ENCODE assay signal across 21 cellular contexts in the genomic region with DNA sequence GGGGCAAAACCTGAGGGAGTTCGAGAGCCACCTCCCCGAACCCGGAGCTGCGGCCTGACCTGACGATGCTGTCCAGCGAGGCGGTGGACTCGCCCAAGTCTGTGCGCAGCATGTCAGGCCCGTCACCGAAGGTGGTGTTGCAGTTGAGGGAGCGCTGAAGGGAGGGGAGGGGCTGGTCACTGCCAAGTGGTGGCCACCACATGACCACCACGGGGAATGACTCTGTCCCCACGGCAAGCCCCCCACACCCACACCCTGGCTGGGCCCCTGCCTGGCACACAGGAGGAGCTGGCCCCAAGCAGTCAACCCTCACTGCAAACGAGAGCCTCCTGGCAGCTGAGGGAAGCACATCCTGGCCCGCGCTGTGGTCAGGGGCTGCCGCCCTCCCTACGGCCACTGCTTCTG. TPM values are rescaled to one million over a fixed set of nuclear protein-coding genes. Genes with fewer than 3 reads are reported as not detected.
A peak's percentile ranks its signal among the peaks of the same experiment; 100 is the strongest.
DNase-seq lines count a peak whose midpoint lies in the region; ATAC-seq, FAIRE-seq and TF ChIP-seq lines count a peak whose summit lies in the region.
"Had no signal": no experiment of that assay in that cellular context is flagged by ENCODE, and none has a peak within 500 bp of the region (broad histone marks: within the 10 kb centered on the region; RNA-seq: fewer than 3 reads in every experiment).

No MANE protein-coding gene starts in this region.

- BruUV-seq in HepG2 (replicated peaks; lab: Mats Ljungman, UMichigan): no TSS peak

- H3K9me3 Mint-ChIP-seq in CD8-positive, alpha-beta T cell: no peaks in the 10 kb centered on the region
- H3K9me3 Mint-ChIP-seq: H9, IgD-negative memory B cell had no signal

- no peak for TF ChIP-seq EP300 in HepG2 (IDR thresholded peaks at IDR 0.05; ENCODE audit: low read depth in 2 of 2, low read length in 2 of 2)
- no peak for TF ChIP-seq EP300 in HepG2 (CRISPR knock-in tag; IDR thresholded peaks at IDR 0.05; ENCODE audit: borderline replicate concordance)

- no peak overlapping the region for H3K27ac Mint-ChIP-seq in CD8-positive, alpha-beta T cell
- H3K27ac Mint-ChIP-seq: H9 had no signal

- intact Hi-C loops in Right ventricle myocardium inferior (cut with DNase I) (loop anchor here (2.0 kb wide), 1 partner anchor 176 kb away; no protein-coding TSS in a partner anchor), heart right ventricle (cut with DNase I) (loop anchor here in 8 of 10 donors (2.0 to 5.0 kb wide), 3 partner anchors 174 to 176 kb away; no protein-coding TSS in a partner anchor), HepG2 (cut with micrococcal nuclease; ENCODE audit: unreplicated experiment) (no loop called here)
- intact Hi-C loops in CD8-positive, alpha-beta T cell (cut with DNase I, micrococcal nuclease): no loop called here

- no peaks in the 10 kb centered on the region for H3K79me2 ChIP-seq in OCI-LY3 (ENCODE audit: low read length)
- H3K79me2 ChIP-seq in HepG2 (ENCODE audit: insufficient read depth, low read length): no peaks in the 10 kb centered on the region

- ATAC-seq in Right ventricle myocardium inferior (no peak), heart right ventricle (no peak), HepG2 (no peak), HG03045 (IDR thresholded peaks at IDR 0.05; ENCODE audit: unreplicated experiment) (no peak)
- ATAC-seq in CD8-positive, alpha-beta T cell: no peak

- H3K27ac ChIP-seq in heart right ventricle (no peak overlapping the region), OCI-LY3 (ENCODE audit: low read length) (no peak overlapping the region), HepG2 (ENCODE audit: extremely low read length, insufficient read depth, low read length) (no peak overlapping the region)
- no peak overlapping the region for H3K27ac ChIP-seq in CD8-positive, alpha-beta T cell (ENCODE audit: low read depth, low read length)
- H3K27ac ChIP-seq: C4-2B, SJCRH30 had no signal

- H3K4me1 ChIP-seq in heart right ventricle (no peaks in the 10 kb centered on the region), OCI-LY3 (ENCODE audit: low read length) (peaks cover 33% of the 10 kb centered on the region), HepG2 (ENCODE audit: insufficient read depth, low read length) (peaks cover 50% of the 10 kb centered on the region)
- peaks cover 26% of the 10 kb centered on the region for H3K4me1 ChIP-seq in CD8-positive, alpha-beta T cell (ENCODE audit: insufficient read depth, low read length)
- H3K4me1 ChIP-seq: SJCRH30 had no signal

- H2AFZ ChIP-seq in OCI-LY3 (ENCODE audit: low read depth, low read length) (no peak overlapping the region), HepG2 (ENCODE audit: low read length) (no peak overlapping the region)

- no peak for TF ChIP-seq POLR2A in HepG2 (IDR thresholded peaks at IDR 0.05; ENCODE audit: insufficient read depth in 1 of 2, low read depth in 2 of 2, low read length in 2 of 2)

- H3K27me3 ChIP-seq in heart right ventricle (peaks cover 0 to 20% (median 6%) of the 10 kb centered on the region in 7 donors), OCI-LY3 (ENCODE audit: low read depth, low read length) (peaks cover 17% of the 10 kb centered on the region; the same call in 1 of the 2 replicates), HepG2 (ENCODE audit: control insufficient read depth in 1 of 2, insufficient read depth in 2 of 2, low read length in 2 of 2) (no peaks in the 10 kb centered on the region)
- H3K27me3 ChIP-seq in CD8-positive, alpha-beta T cell (ENCODE audit: insufficient read depth, low read length): no peaks in the 10 kb centered on the region
- H3K27me3 ChIP-seq: MG63 had no signal

- POLR2A ChIA-PET in CD8-positive, alpha-beta T cell (lab: Charles Lee): no interaction called here
- POLR2A ChIA-PET in HepG2 (lab: Yijun Ruan, JAX): no interaction called here

- H4K20me1 ChIP-seq in OCI-LY3 (ENCODE audit: insufficient read depth, low read length): no peaks in the 10 kb centered on the region
- no peaks in the 10 kb centered on the region for H4K20me1 ChIP-seq in HepG2 (ENCODE audit: insufficient read depth, low read length)

- H3K4me1 Mint-ChIP-seq in CD8-positive, alpha-beta T cell (ENCODE audit: low read depth): peaks cover 22% of the 10 kb centered on the region

- DNase-seq in Right ventricle myocardium inferior (ENCODE audit: missing footprints) (peak; percentile 32), heart right ventricle (no peak), HepG2 (ENCODE audit: low spot score) (no peak), RCC 7860 (ENCODE audit: low spot score) (no peak), NCI-H2107 treated with DMSO at 0.1 percent for 48 hours (lab: John Stamatoyannopoulos, UW; ENCODE audit: unreplicated experiment) (no peak)
- DNase-seq in CD8-positive, alpha-beta T cell: no peak
- DNase-seq: GDM1; H9; Kasumi-1; MG63; NCI-H1092 treated with DMSO at 0.1 percent for 48 hours; NCI-H2029 treated with DMSO at 0.1 percent for 48 hours; NCI-H2171 treated with DMSO at 0.1 percent for 48 hours; NCI-H446 treated with DMSO at 0.1 percent for 48 hours; NK-92 treated with Interleukin-12 subunit alpha and Interleukin-12 subunit beta, amount 100 ng/mL, for 24 hours; SJCRH30 had no signal

- no peak overlapping the region for H3K4me3 ChIP-seq in heart right ventricle
- H3K4me3 ChIP-seq in CD8-positive, alpha-beta T cell (ENCODE audit: low read depth, low read length): no peak overlapping the region
- peak overlapping the region; percentile 76 for H3K4me3 ChIP-seq in OCI-LY3 (ENCODE audit: low read length)
- no peak overlapping the region for H3K4me3 ChIP-seq in HepG2 (replicated peaks in 1 of 3; ENCODE audit: insufficient read depth in 1 of 3, low read depth in 2 of 3, low read length in 3 of 3)
- H3K4me3 ChIP-seq: MG63, SJCRH30 had no signal

- H3K4me2 ChIP-seq in OCI-LY3 (ENCODE audit: low read length) (peak overlapping the region; percentile 86), HepG2 (ENCODE audit: low read depth, low read length) (no peak overlapping the region)

- H3K27me3 Mint-ChIP-seq in CD8-positive, alpha-beta T cell (ENCODE audit: low read depth): peaks cover 4% of the 10 kb centered on the region
- H3K27me3 Mint-ChIP-seq: IgD-negative memory B cell had no signal

- CTCF ChIA-PET in CD8-positive, alpha-beta T cell (lab: Charles Lee): interaction anchor here (1.0 to 2.5 kb wide), 4 partner anchors 22 to 437 kb away, joined by 3 to 57 read pairs (median 4); no protein-coding TSS in a partner anchor
- CTCF ChIA-PET in HepG2 (lab: Yijun Ruan, JAX; ENCODE audit: low intra/inter-chr PET ratio, low total read pairs): interaction anchor here (2.3 to 3.0 kb wide), 2 partner anchors 24 to 176 kb away, joined by 15 to 48 read pairs; no protein-coding TSS in a partner anchor

- H3K9me3 ChIP-seq in heart right ventricle (no peaks in the 10 kb centered on the region), OCI-LY3 (ENCODE audit: insufficient read depth, low read length) (no peaks in the 10 kb centered on the region), HepG2 (ENCODE audit: low read length) (no peaks in the 10 kb centered on the region)
- H3K9me3 ChIP-seq in CD8-positive, alpha-beta T cell (ENCODE audit: low read length): no peaks in the 10 kb centered on the region
- H3K9me3 ChIP-seq: MG63, SJCRH30 had no signal

- no peak for TF ChIP-seq RAD21 in HepG2 (CRISPR knock-in tag; IDR thresholded peaks at IDR 0.05)

- H3K36me3 ChIP-seq in heart right ventricle (no peaks in the 10 kb centered on the region), OCI-LY3 (replicated peaks; ENCODE audit: low read depth, low read length) (no peaks in the 10 kb centered on the region), HepG2 (replicated peaks in 1 of 2; ENCODE audit: control insufficient read depth in 1 of 2, insufficient read depth in 2 of 2, low read length in 2 of 2) (no peaks in the 10 kb centered on the region)
- no peaks in the 10 kb centered on the region for H3K36me3 ChIP-seq in CD8-positive, alpha-beta T cell (ENCODE audit: insufficient read depth, low read length)
- H3K36me3 ChIP-seq: MG63, SJCRH30 had no signal

- in situ Hi-C loops in HepG2 (cut with HindIII; ENCODE audit: extremely low pct_ligation_motif_present, low pct_unique_long_range_greater_than_20kb): loop anchor here (5.0 kb wide), 2 partner anchors 76 to 171 kb away; a partner anchor contains a TSS

- H3K9ac ChIP-seq in OCI-LY3 (ENCODE audit: low read length): peak overlapping the region; percentile 30; the same call in 1 of the 2 replicates
- no peak overlapping the region for H3K9ac ChIP-seq in HepG2 (ENCODE audit: insufficient read depth, low read depth, low read length)

- H3K4me3 Mint-ChIP-seq in CD8-positive, alpha-beta T cell: peak overlapping the region; percentile 58
- H3K4me3 Mint-ChIP-seq: H9 had no signal

- H3K36me3 Mint-ChIP-seq in CD8-positive, alpha-beta T cell: no peaks in the 10 kb centered on the region

- no peak for TF ChIP-seq CTCF in heart right ventricle (IDR thresholded peaks at IDR 0.05)
- no peak for TF ChIP-seq CTCF in CD8-positive, alpha-beta T cell (IDR thresholded peaks at IDR 0.05)
- TF ChIP-seq CTCF in OCI-LY3 (IDR thresholded peaks at IDR 0.05; ENCODE audit: low read depth, low read length): no peak
- TF ChIP-seq CTCF in HepG2 (CRISPR knock-in tag; IDR thresholded peaks at IDR 0.05): no peak

- FAIRE-seq in HepG2 (lab: Jason Lieb, UNC) (no peak), RCC 7860 (lab: Jason Lieb, UNC) (no peak)
- FAIRE-seq: HTR-8/SVneo had no signal

- WGBS in heart right ventricle, 2 donors: 71 to 85% methylated on average over 19 of the region's 19 CpGs
- WGBS in HepG2 (ENCODE audit: low lambda C conversion rate): 99% methylated on average over 11 of the region's 19 CpGs

RNA-seq across cellular contexts. Expression of a gene that starts 30.8 kb away (rescaled TPM):
- total RNA-seq in Right ventricle myocardium inferior (42.2 TPM), heart right ventricle (10 to 100 TPM; 22.1 to 54.1 (median 26.5) TPM), HepG2 (2016; rRNA removed; fragmentation: Illumina TruSeq; extraction: Trizol) (47.7 and 50.2 TPM in 2 replicates)
- polyA plus RNA-seq in heart right ventricle (10 to 100 TPM; 44.0 to 80.5 TPM), HepG2 (2011; rRNA removed) (31.0 and 32.1 TPM in 2 replicates)
- 10 to 100 TPM; 51.0 to 56.3 TPM for total RNA-seq in CD8-positive, alpha-beta T cell
- 18.2 and 23.3 TPM in 2 replicates for total RNA-seq in HepG2 (2016; cell fraction: cytosol; rRNA removed; fragmentation: Illumina TruSeq; extraction: Trizol; ENCODE audit: low read depth)
- 47.8 and 51.9 TPM in 2 replicates for total RNA-seq in HepG2 (2016; cell fraction: insoluble cytoplasmic fraction; rRNA removed; fragmentation: Illumina TruSeq; extraction: Trizol)
- total RNA-seq in HepG2 (2016; cell fraction: membrane; rRNA removed; fragmentation: Illumina TruSeq; extraction: Trizol): 29.1 and 30.8 TPM in 2 replicates
- 60.2 and 64.2 TPM in 2 replicates for total RNA-seq in HepG2 (2016; cell fraction: nucleus; rRNA removed; fragmentation: Illumina TruSeq; extraction: Trizol)
- 19.1 and 26.5 TPM in 2 replicates for polyA plus RNA-seq in HepG2 (2011; cell fraction: cytosol; rRNA removed)
- 132 and 159 TPM in 2 replicates for polyA plus RNA-seq in HepG2 (2011; cell fraction: nucleus; rRNA removed)
- polyA plus RNA-seq in HepG2 (2012): 26.7 and 28.6 TPM in 2 replicates
- 8.9 and 10.9 TPM in 2 replicates for polyA plus RNA-seq in HepG2 (2016; cell fraction: cytosol; fragmentation: Illumina TruSeq; extraction: Trizol; ENCODE audit: low read depth)
- polyA plus RNA-seq in HepG2 (2016; cell fraction: insoluble cytoplasmic fraction; fragmentation: Illumina TruSeq; extraction: Trizol; ENCODE audit: low read depth): 51.8 and 58.5 TPM in 2 replicates
- 20.5 and 21.0 TPM in 2 replicates for polyA plus RNA-seq in HepG2 (2016; cell fraction: membrane; fragmentation: Illumina TruSeq; extraction: Trizol; ENCODE audit: low read depth)
- 126 and 127 TPM in 2 replicates for polyA plus RNA-seq in HepG2 (2016; cell fraction: nucleus; fragmentation: Illumina TruSeq; extraction: Trizol; ENCODE audit: insufficient read depth, low read depth)
- polyA minus RNA-seq in HepG2 (2011; rRNA and poly(A)+ RNA removed; ENCODE audit: low replicate concordance): 36.9 and 68.5 TPM in 2 replicates
- polyA minus RNA-seq in HepG2 (2011; cell fraction: cytosol; rRNA and poly(A)+ RNA removed): 9.8 and 12.0 TPM in 2 replicates
- polyA minus RNA-seq in HepG2 (2011; cell fraction: nucleus; rRNA and poly(A)+ RNA removed): 105 and 171 TPM in 2 replicates

Comparison
In these comparisons a context has a peak if more than half of its experiments do, and no peak if none do; other contexts are left out.
1. intact Hi-C loops: an anchor here in Right ventricle myocardium inferior (2.0 kb wide) and heart right ventricle (2.0 to 5.0 kb wide); none called in CD8-positive, alpha-beta T cell and HepG2.